In genomic region chr17:8466873-8467272, GRCh38 we compare ENCODE assay signal across 2 cellular contexts.
TF ChIP-seq lines count a peak whose summit lies in the region.

No MANE protein-coding gene starts in this region.

TF ChIP-seq in IMR-90, 13 proteins besides CTCF, POLR2A, EP300 and RAD21:
- no peak for TF ChIP-seq MAFK (IDR thresholded peaks at IDR 0.05; ENCODE audit: low read depth, low read length)
- no peak for TF ChIP-seq USF2 (IDR thresholded peaks at IDR 0.05; ENCODE audit: low read depth, low read length)
- no peak for TF ChIP-seq CHD1 (IDR thresholded peaks at IDR 0.05; ENCODE audit: low read depth, low read length)
- TF ChIP-seq RCOR1 (IDR thresholded peaks at IDR 0.05; ENCODE audit: insufficient replicate concordance, low read length): no peak
- no peak for TF ChIP-seq CEBPB (IDR thresholded peaks at IDR 0.05; ENCODE audit: low read depth, low read length)
- no peak for TF ChIP-seq NFE2L2 (IDR thresholded peaks at IDR 0.05; ENCODE audit: low read depth, low read length)
- no peak for TF ChIP-seq BHLHE40 (IDR thresholded peaks at IDR 0.05; ENCODE audit: low read depth, low read length)

TF ChIP-seq in H1, 55 proteins besides CTCF, POLR2A, EP300 and RAD21:
- TF ChIP-seq CBX5 (IDR thresholded peaks at IDR 0.05; ENCODE audit: low read depth, low read length) (no peak), HDAC2 (IDR thresholded peaks at IDR 0.05; ENCODE audit: borderline replicate concordance in 1 of 2, low read depth in 2 of 2, low read length in 2 of 2) (no peak), SRF (IDR thresholded peaks at IDR 0.05; ENCODE audit: low read depth, low read length) (no peak), JUND (IDR thresholded peaks at IDR 0.05; ENCODE audit: low read length) (no peak)
